Comparison of ENCODE assay signal across 11 cellular contexts in genomic region chr15:74319596-74320357, GRCh38. TPM values are rescaled to one million over a fixed set of nuclear protein-coding genes. Genes with fewer than 3 reads are reported as not detected.
A peak's percentile ranks its signal among the peaks of the same experiment; 100 is the strongest.
DNase-seq lines count a peak whose midpoint lies in the region; FAIRE-seq and TF ChIP-seq lines count a peak whose summit lies in the region.
"Had no signal": no experiment of that assay in that cellular context is flagged by ENCODE, and none has a peak within 500 bp of the region (broad histone marks: within the 10 kb centered on the region; RNA-seq: fewer than 3 reads in every experiment).

No MANE protein-coding gene starts in this region.

- peak overlapping the region; percentile 44 for H3K9ac ChIP-seq in neural cell (ENCODE audit: low read length)

- H3K4me1 ChIP-seq in ascending aorta, result peaks cover 18 to 44% of the 10 kb centered on the region in 2 donors

- H4K20me1 ChIP-seq in neural cell (ENCODE audit: insufficient read depth), result no peaks in the 10 kb centered on the region

- no peak for TF ChIP-seq POLR2A in GM12892 (IDR thresholded peaks at IDR 0.05; ENCODE audit: low read depth, low read length)

- H3K9me3 ChIP-seq in ascending aorta (no peaks in the 10 kb centered on the region), neural cell (ENCODE audit: low read length) (no peaks in the 10 kb centered on the region)
- H3K9me3 ChIP-seq: mucosa of descending colon had no signal

- no peak for TF ChIP-seq RAD21 in neural cell (conservative IDR thresholded peaks at IDR 0.05)

- peak overlapping the region; percentile 21 for H2AFZ ChIP-seq in neural cell (ENCODE audit: low read depth, low read length)

- H3K79me2 ChIP-seq in neural cell (replicated peaks; ENCODE audit: insufficient read depth, low read length), result no peaks in the 10 kb centered on the region

- H3K36me3 ChIP-seq in ascending aorta, result no peaks in the 10 kb centered on the region
- no peaks in the 10 kb centered on the region for H3K36me3 ChIP-seq in neural cell (ENCODE audit: insufficient read depth, low read length)

- H3F3A ChIP-seq in neural cell (ENCODE audit: insufficient read depth, low read length, poor library complexity, severe bottlenecking), result no peaks in the 10 kb centered on the region

- peak overlapping the region; percentile 49 to 92 for H3K27ac ChIP-seq in ascending aorta
- H3K27ac ChIP-seq in neural cell (ENCODE audit: low read length), result peak overlapping the region; percentile 64

- no peak overlapping the region for H3K4me3 ChIP-seq in ascending aorta
- H3K4me3 ChIP-seq in neural cell (ENCODE audit: low read length), result no peak overlapping the region
- H3K4me3 ChIP-seq: mucosa of descending colon had no signal

- H3K27me3 ChIP-seq in ascending aorta (no peaks in the 10 kb centered on the region), neural cell (ENCODE audit: insufficient read depth, low read depth, low read length) (no peaks in the 10 kb centered on the region)

- DNase-seq in GM12892 (ENCODE audit: insufficient read length), result no peak
- DNase-seq in NCI-H1092 treated with DMSO at 0.1 percent for 48 hours (lab: John Stamatoyannopoulos, UW), result peak; percentile 34
- no peak for DNase-seq in ascending aorta (ENCODE audit: low spot score in 2 of 2)
- DNase-seq in HuH-7 (ENCODE audit: low spot score), result no peak
- DNase-seq in stimulated activated CD4-positive, alpha-beta T cell treated with anti-CD3 and anti-CD28 coated beads, Interleukin-1b, Interleukin-23, amount 100 ng/mL, for 48 hours, result no peak
- no peak for DNase-seq in D341Med (ENCODE audit: low spot score)
- DNase-seq: GDM1 had no signal

- H3K4me2 ChIP-seq in neural cell (ENCODE audit: low read length), result no peak overlapping the region

- TF ChIP-seq CTCF in ascending aorta (IDR thresholded peaks at IDR 0.05) (no peak), neural cell (IDR thresholded peaks at IDR 0.05; ENCODE audit: poor library complexity, severe bottlenecking) (no peak)

- TF ChIP-seq EP300 in neural cell (conservative IDR thresholded peaks at IDR 0.05; ENCODE audit: poor library complexity, severe bottlenecking), result no peak

- FAIRE-seq in GM12892 (lab: Jason Lieb, UNC), result peak; percentile 57
- FAIRE-seq: colon had no signal

- intact Hi-C loops in ascending aorta (cut with DNase I), result loop anchor here (5.0 to 10.0 kb wide), 3 partner anchors 265 to 365 kb away; partner anchors contain the start of genes PML and STOML1

- no peaks in the 10 kb centered on the region for H3K9me2 ChIP-seq in neural cell (ENCODE audit: insufficient read depth, low read length)

TF ChIP-seq in neural cell, 6 proteins besides CTCF, POLR2A, EP300 and RAD21:
- TF ChIP-seq EZH2 (IDR thresholded peaks at IDR 0.05; ENCODE audit: borderline replicate concordance, insufficient read depth, low read length, poor library complexity, severe bottlenecking), result no peak
- TF ChIP-seq POLR2AphosphoS5 (IDR thresholded peaks at IDR 0.05), result no peak
- TF ChIP-seq REST (IDR thresholded peaks at IDR 0.05; ENCODE audit: borderline replicate concordance), result no peak
- TF ChIP-seq SMC3 (conservative IDR thresholded peaks at IDR 0.05; ENCODE audit: poor library complexity), result no peak
- TF ChIP-seq TAF1 (IDR thresholded peaks at IDR 0.05; ENCODE audit: low read depth), result no peak
- no peak for TF ChIP-seq MXI1 (conservative IDR thresholded peaks at IDR 0.05; ENCODE audit: poor library complexity, severe bottlenecking)

RNA-seq across cellular contexts. Expression of gene CYP11A1, which starts 47.7 kb away (rescaled TPM):
- polyA plus RNA-seq in GM12892 (2012; ENCODE audit: missing spikeins), result 1.5 TPM
- total RNA-seq in ascending aorta, result 62.4 TPM
- polyA plus RNA-seq in neural cell, result not detected in 2 replicates
- polyA minus RNA-seq in neural cell, result not detected in 2 replicates
- total RNA-seq: glomerular endothelial cell had no signal
